10 cellular contexts compared by ENCODE assay signal in the genomic region with DNA sequence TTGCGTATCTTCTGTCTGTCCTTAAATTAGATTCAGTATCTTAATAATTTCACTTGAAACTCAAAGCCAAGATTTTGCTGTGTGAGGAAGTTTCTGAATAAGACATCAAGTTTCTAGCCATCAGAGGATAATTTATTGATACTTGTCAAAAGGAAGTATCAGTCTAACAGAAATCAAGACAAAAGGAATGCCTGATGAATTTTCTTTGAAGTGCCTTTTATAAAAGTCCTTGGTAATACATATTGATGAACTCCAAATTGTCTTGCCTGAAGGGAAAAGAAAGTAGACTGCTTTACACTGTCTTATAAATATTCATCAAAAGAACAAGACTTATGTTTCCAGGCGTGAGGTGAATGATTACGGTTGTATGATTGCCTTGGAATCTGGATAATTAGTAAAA.
"Had no signal": no experiment of that assay in that cellular context is flagged by ENCODE, and none has a peak within 500 bp of the region (broad histone marks: within the 10 kb centered on the region; RNA-seq: fewer than 3 reads in every experiment).

No MANE protein-coding gene starts in this region.

- H3K4me3 ChIP-seq: GM23248, HAP-1 had no signal

- H3K9ac ChIP-seq: GM23248 had no signal

- H3K9me3 ChIP-seq: HAP-1 had no signal

- H3K4me3 Mint-ChIP-seq: HFFc6, IgD-negative memory B cell had no signal

- H3K4me1 ChIP-seq: HAP-1 had no signal

- H2AFZ ChIP-seq: GM23248 had no signal

- H3K27me3 Mint-ChIP-seq: IgD-negative memory B cell had no signal

- ATAC-seq: HCT116, HepG2 had no signal

- H3K4me1 Mint-ChIP-seq: IgD-negative memory B cell had no signal

- H3K36me3 ChIP-seq: HAP-1 had no signal

- DNase-seq: GM23248, GOT3, H7, HFFc6, KBM-7 had no signal

- H3K36me3 Mint-ChIP-seq: IgD-negative memory B cell had no signal

- H3K27ac ChIP-seq: GM23248, HL-60 had no signal

- H3K27ac Mint-ChIP-seq: HFFc6, IgD-negative memory B cell had no signal
